24 cellular contexts compared by ENCODE assay signal in genomic region chrX:19392703-19393102, GRCh38.
"Had no signal": no experiment of that assay in that cellular context is flagged by ENCODE, and none has a peak within 500 bp of the region (broad histone marks: within the 10 kb centered on the region; RNA-seq: fewer than 3 reads in every experiment).

No MANE protein-coding gene starts in this region.

- H3K36me3 ChIP-seq: esophagus squamous epithelium, gastrocnemius medialis, heart right ventricle, left lung, lower lobe of right lung had no signal

- H3K4me3 ChIP-seq: coronary artery, dorsolateral prefrontal cortex, esophagus squamous epithelium, gastrocnemius medialis, heart right ventricle, left lung, lower lobe of right lung, mucosa of descending colon had no signal

- H3K27me3 ChIP-seq: esophagus squamous epithelium, gastrocnemius medialis, left lung had no signal

- FAIRE-seq: colon, islet of Langerhans, keratinocyte had no signal

- DNase-seq: dermis blood vessel endothelial cell; dorsolateral prefrontal cortex; effector CD4-positive, alpha-beta T cell; effector memory CD4-positive, alpha-beta T cell; esophagus squamous epithelium; foreskin fibroblast; foreskin melanocyte; gastrocnemius medialis; glutamatergic neuron; head of caudate nucleus; heart right ventricle; hippocampal formation; left cardiac atrium; left lung; left ventricle myocardium superior; lower lobe of right lung; mesenchymal stem cell; mucosa of descending colon; naive B cell had no signal

- H3K9me3 ChIP-seq: esophagus squamous epithelium, gastrocnemius medialis, heart right ventricle, left lung, lower lobe of right lung, mucosa of descending colon had no signal

- H3K27ac Mint-ChIP-seq: mesothelial cell of epicardium, naive B cell had no signal

- H3K4me3 Mint-ChIP-seq: mesothelial cell of epicardium, naive B cell had no signal

- H3K4me1 Mint-ChIP-seq: mesothelial cell of epicardium, naive B cell had no signal

- H3K4me1 ChIP-seq: esophagus squamous epithelium, gastrocnemius medialis, heart right ventricle, left lung, lower lobe of right lung had no signal

- H3K36me3 Mint-ChIP-seq: mesothelial cell of epicardium, naive B cell had no signal

- H3K27ac ChIP-seq: coronary artery, dorsolateral prefrontal cortex, esophagus squamous epithelium, gastrocnemius medialis, heart right ventricle, left lung, lower lobe of right lung had no signal
